In the genomic region with DNA sequence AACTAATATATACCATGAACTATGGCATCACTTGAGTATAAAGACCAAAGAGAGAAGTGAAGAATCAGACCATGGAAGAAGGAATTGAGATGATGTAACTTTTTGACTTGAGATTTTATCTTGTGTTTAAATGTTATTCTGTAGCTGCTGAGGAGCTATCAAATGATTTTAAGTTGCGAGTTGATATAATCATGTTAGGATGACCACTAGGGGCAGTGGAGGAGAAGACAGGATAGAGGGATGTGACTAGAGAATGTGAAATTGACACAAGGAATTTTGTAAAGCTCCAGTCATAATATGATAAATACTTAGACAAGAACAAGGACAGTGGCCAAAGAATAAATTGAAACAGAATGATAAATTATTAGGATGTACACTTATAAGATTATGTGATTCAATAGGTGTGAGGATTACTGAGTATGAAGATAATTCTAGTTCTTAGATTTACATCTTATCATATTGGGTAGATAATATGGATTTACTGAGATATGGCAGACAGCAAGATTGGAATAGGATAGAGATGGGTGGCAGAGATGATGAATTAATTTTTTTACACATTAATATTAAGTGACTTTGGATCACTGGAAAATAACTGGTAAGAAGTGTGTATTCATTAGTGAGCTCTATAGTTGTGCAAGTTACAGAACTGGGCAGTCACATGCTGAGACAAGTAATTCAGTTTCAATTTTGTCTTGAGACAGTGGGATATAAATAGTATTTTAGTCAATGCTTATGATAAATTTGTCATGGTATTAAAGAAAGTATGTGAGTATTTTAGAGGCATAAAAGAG, we compare ENCODE assay signal across 12 cellular contexts.
DNase-seq lines count a peak whose midpoint lies in the region; ATAC-seq and TF ChIP-seq lines count a peak whose summit lies in the region.
"Had no signal": no experiment of that assay in that cellular context is flagged by ENCODE, and none has a peak within 500 bp of the region (broad histone marks: within the 10 kb centered on the region; RNA-seq: fewer than 3 reads in every experiment).

No MANE protein-coding gene starts in this region.

- peak; percentile 77 for TF ChIP-seq CTCF in 22Rv1 (IDR thresholded peaks at IDR 0.05)
- TF ChIP-seq CTCF in RWPE2 (IDR thresholded peaks at IDR 0.05; ENCODE audit: poor library complexity, severe bottlenecking) = peak; percentile 43
- peak; percentile 20 for TF ChIP-seq CTCF in fibroblast of mammary gland (conservative IDR thresholded peaks at IDR 0.05; ENCODE audit: control insufficient read depth, insufficient read depth, low read depth, low read length)

- H3K36me3 ChIP-seq in RWPE2 (ENCODE audit: low read depth) = no peaks in the 10 kb centered on the region
- H3K36me3 ChIP-seq: Peyer's patch had no signal

- H3K27me3 ChIP-seq in RWPE2 (ENCODE audit: insufficient read depth, poor library complexity, severe bottlenecking) = no peaks in the 10 kb centered on the region
- H3K27me3 ChIP-seq: BLaER1 treated with 17β-estradiol and CSF1 and Interleukin-3, amounts not matched to agents 10 nM and 100 nM; Peyer's patch had no signal

- no peaks in the 10 kb centered on the region for H3K9me3 ChIP-seq in RWPE2 (ENCODE audit: severe bottlenecking)
- H3K9me3 ChIP-seq: BLaER1 treated with 17β-estradiol and CSF1 and Interleukin-3, amounts not matched to agents 10 nM and 100 nM; Peyer's patch had no signal

- no peak overlapping the region for H3K27ac ChIP-seq in 22Rv1
- H3K27ac ChIP-seq in RWPE2 (ENCODE audit: poor library complexity, severe bottlenecking) = peak overlapping the region; percentile 25
- no peak overlapping the region for H3K27ac ChIP-seq in caudate nucleus (ENCODE audit: low read depth, low read length)
- H3K27ac ChIP-seq: BLaER1 treated with 17β-estradiol and CSF1 and Interleukin-3, amounts not matched to agents 10 nM and 100 nM; Peyer's patch had no signal

- ATAC-seq in RWPE2 (ENCODE audit: low read depth) (0 out of 3 replicates have a peak, but pooled peaks have one; percentile 14), GM19395 (IDR thresholded peaks at IDR 0.05; ENCODE audit: unreplicated experiment) (no peak), HG02623 (IDR thresholded peaks at IDR 0.05; ENCODE audit: unreplicated experiment) (no peak), HG03460 (IDR thresholded peaks at IDR 0.05; ENCODE audit: unreplicated experiment) (no peak)
- ATAC-seq: left lobe of liver had no signal

- H3K4me1 ChIP-seq in RWPE2 (ENCODE audit: insufficient read depth, poor library complexity, severe bottlenecking) = peaks cover 18% of the 10 kb centered on the region
- H3K4me1 ChIP-seq: BLaER1 treated with 17β-estradiol and CSF1 and Interleukin-3, amounts not matched to agents 10 nM and 100 nM; Peyer's patch had no signal

- H3K4me3 ChIP-seq in RWPE2 (ENCODE audit: severe bottlenecking) (no peak overlapping the region), fibroblast of mammary gland (ENCODE audit: control insufficient read depth, low read depth, low read length) (no peak overlapping the region)
- H3K4me3 ChIP-seq: BLaER1 treated with 17β-estradiol and CSF1 and Interleukin-3, amounts not matched to agents 10 nM and 100 nM; Peyer's patch had no signal

- DNase-seq in H4 (ENCODE audit: low spot score) (peak; percentile 6), RWPE2 (ENCODE audit: low spot score) (no peak), fibroblast of mammary gland (ENCODE audit: low read depth) (peak; percentile 3), caudate nucleus (lab: John Stamatoyannopoulos, UW) (no peak)
- DNase-seq: activated CD4-positive, alpha-beta T cell treated with anti-CD3 and anti-CD28 coated beads for 4 hours; Peyer's patch had no signal

Comparison
In these comparisons a context has a peak if more than half of its experiments do, and no peak if none do; other contexts are left out.
1. CTCF ChIP-seq: peak in every context shown above with its lines; median percentile 77 in 22Rv1; 43 in RWPE2; 20 in fibroblast of mammary gland.
2. DNase-seq: peak in H4 (single experiment) and fibroblast of mammary gland (single experiment); none in RWPE2 (single experiment) and caudate nucleus (0 of 61).